ENCODE assay signal across 10 cellular contexts in genomic region chr11:2525166-2525861, GRCh38.
DNase-seq lines count a peak whose midpoint lies in the region; ATAC-seq and TF ChIP-seq lines count a peak whose summit lies in the region.
"Had no signal": no experiment of that assay in that cellular context is flagged by ENCODE, and none has a peak within 500 bp of the region (broad histone marks: within the 10 kb centered on the region; RNA-seq: fewer than 3 reads in every experiment).

No MANE protein-coding gene starts in this region.

- ATAC-seq in omental fat pad (ENCODE audit: low FRiP score) (no peak), HG02763 (IDR thresholded peaks at IDR 0.05; ENCODE audit: unreplicated experiment) (no peak)
- ATAC-seq in effector memory CD8-positive, alpha-beta T cell (replicated peaks) = no peak

- H3K27me3 ChIP-seq in BLaER1 treated with 17β-estradiol and CSF1 and Interleukin-3, amounts not matched to agents 10 nM and 100 nM = no peaks in the 10 kb centered on the region
- H3K27me3 ChIP-seq in dorsolateral prefrontal cortex (peaks cover 0 to 27% (median 0%) of the 10 kb centered on the region in 45 donors), hepatocyte (no peaks in the 10 kb centered on the region)

- H3K9me3 ChIP-seq in BLaER1 treated with 17β-estradiol and CSF1 and Interleukin-3, amounts not matched to agents 10 nM and 100 nM (replicated peaks in 1 of 11) = no peaks in the 10 kb centered on the region
- H3K9me3 ChIP-seq in HEK293 (ENCODE audit: control insufficient read depth, insufficient read depth, low read depth, low read length) (no peaks in the 10 kb centered on the region), hepatocyte (ENCODE audit: low read depth) (no peaks in the 10 kb centered on the region)

- TF ChIP-seq CTCF in HEK293 (tag by site-specific recombination; IDR thresholded peaks at IDR 0.05) (no peak), dorsolateral prefrontal cortex (IDR thresholded peaks at IDR 0.05 in 54 of 56, conservative IDR thresholded peaks at IDR 0.05 in 2 of 56; ENCODE audit: low read depth in 1 of 56, partially characterized antibody in 56 of 56) (no peak), omental fat pad (IDR thresholded peaks at IDR 0.05) (no peak), hepatocyte (IDR thresholded peaks at IDR 0.05; ENCODE audit: poor library complexity) (no peak)

- no peaks in the 10 kb centered on the region for H3K9me3 Mint-ChIP-seq in effector memory CD8-positive, alpha-beta T cell

- no peak overlapping the region for H3K9ac ChIP-seq in BLaER1 treated with 17β-estradiol and CSF1 and Interleukin-3, amounts not matched to agents 10 nM and 100 nM

- H4K20me1 ChIP-seq in BLaER1 treated with 17β-estradiol and CSF1 and Interleukin-3, amounts not matched to agents 10 nM and 100 nM = peaks cover 0 to 75% (median 14%) of the 10 kb centered on the region in 11 experiments; a peak in 15 of 22 replicates
- no peaks in the 10 kb centered on the region for H4K20me1 ChIP-seq in hepatocyte (ENCODE audit: insufficient read depth, poor library complexity, severe bottlenecking)

- no peak overlapping the region for H3K4me3 ChIP-seq in BLaER1 treated with 17β-estradiol and CSF1 and Interleukin-3, amounts not matched to agents 10 nM and 100 nM
- H3K4me3 ChIP-seq in HEK293 (ENCODE audit: low read depth, low read length) (no peak overlapping the region), dorsolateral prefrontal cortex (no peak overlapping the region), hepatocyte (no peak overlapping the region)

- DNase-seq in dorsolateral prefrontal cortex (peak; percentile 0 to 37 (median 21)), omental fat pad (ENCODE audit: low spot score) (peak; percentile 11), hepatocyte (ENCODE audit: low spot score) (no peak), NCI-H2081 treated with DMSO at 0.1 percent for 48 hours (lab: John Stamatoyannopoulos, UW) (no peak)
- DNase-seq in effector memory CD8-positive, alpha-beta T cell = no peak
- DNase-seq: NCI-H2171, retina had no signal

- H3K79me2 ChIP-seq in hepatocyte = no peaks in the 10 kb centered on the region

- H3K4me2 ChIP-seq in BLaER1 treated with 17β-estradiol and CSF1 and Interleukin-3, amounts not matched to agents 10 nM and 100 nM = peak overlapping the region; percentile 85 to 97 (median 91); a peak in 20 of 22 replicates
- H3K4me2 ChIP-seq in hepatocyte = no peak overlapping the region

- H3K4me1 ChIP-seq in BLaER1 treated with 17β-estradiol and CSF1 and Interleukin-3, amounts not matched to agents 10 nM and 100 nM = peaks cover 35 to 65% (median 56%) of the 10 kb centered on the region in 10 experiments
- H3K4me1 ChIP-seq in HEK293 (ENCODE audit: control insufficient read depth, insufficient read depth, low read length) = no peaks in the 10 kb centered on the region
- H3K4me1 ChIP-seq in hepatocyte (ENCODE audit: insufficient read depth) = no peaks in the 10 kb centered on the region

- POLR2A ChIA-PET in HEK293 (lab: Yijun Ruan, JAX) = no interaction called here

- peaks cover 4% of the 10 kb centered on the region for H3K36me3 Mint-ChIP-seq in effector memory CD8-positive, alpha-beta T cell (ENCODE audit: insufficient read depth)

- H3K36me3 ChIP-seq in BLaER1 treated with 17β-estradiol and CSF1 and Interleukin-3, amounts not matched to agents 10 nM and 100 nM = no peaks in the 10 kb centered on the region
- H3K36me3 ChIP-seq in HEK293 (ENCODE audit: control insufficient read depth in 2 of 2, insufficient read depth in 1 of 2, low read length in 2 of 2) (no peaks in the 10 kb centered on the region), hepatocyte (replicated peaks; ENCODE audit: insufficient read depth, low read depth) (no peaks in the 10 kb centered on the region)

- H3K27ac ChIP-seq in BLaER1 treated with 17β-estradiol and CSF1 and Interleukin-3, amounts not matched to agents 10 nM and 100 nM = no peak overlapping the region
- no peak overlapping the region for H3K27ac ChIP-seq in HEK293 (ENCODE audit: extremely low read depth, low read depth, low read length)
- H3K27ac ChIP-seq in dorsolateral prefrontal cortex = no peak overlapping the region
- no peak overlapping the region for H3K27ac ChIP-seq in hepatocyte

- peak overlapping the region in 1 of 2 donors; percentile 70 for H3K27ac Mint-ChIP-seq in effector memory CD8-positive, alpha-beta T cell

- no peaks in the 10 kb centered on the region for H3K9me2 ChIP-seq in hepatocyte (replicated peaks; ENCODE audit: insufficient read depth)

- H3K27me3 Mint-ChIP-seq in effector memory CD8-positive, alpha-beta T cell = peaks cover 19 to 41% of the 10 kb centered on the region in 2 donors

- intact Hi-C loops in dorsolateral prefrontal cortex (cut with DNase I) = loop anchor here in 1 of 2 donors (5.0 kb wide), 1 partner anchor 218 kb away; no protein-coding TSS in a partner anchor

- CTCF ChIA-PET in HEK293 (lab: Yijun Ruan, JAX) = interaction anchor here (0.9 kb wide), 1 partner anchor 369 kb away, joined by 3 read pairs; no protein-coding TSS in a partner anchor

- peak overlapping the region in 1 of 2 donors; percentile 29 for H3K4me3 Mint-ChIP-seq in effector memory CD8-positive, alpha-beta T cell

- WGBS in hepatocyte (ENCODE audit: low lambda C conversion rate, missing lambda C conversion rate) = 80% methylated on average over 17 of the region's 17 CpGs

- peaks cover 0 to 8% of the 10 kb centered on the region in 2 donors for H3K4me1 Mint-ChIP-seq in effector memory CD8-positive, alpha-beta T cell (ENCODE audit: low read depth in 2 of 2)

- H2AFZ ChIP-seq in hepatocyte = no peak overlapping the region

TF ChIP-seq in HEK293, 187 proteins besides CTCF, POLR2A, EP300 and RAD21:
- TF ChIP-seq ZIC2 (tag by site-specific recombination; IDR thresholded peaks at IDR 0.05) (peak; percentile 39; the same call in 1 of the 2 replicates), ZSCAN30 (tag by site-specific recombination; IDR thresholded peaks at IDR 0.05) (no peak)

Comparison
In these comparisons a context has a peak if more than half of its experiments do, and no peak if none do; other contexts are left out.
1. DNase-seq: peak in dorsolateral prefrontal cortex (10 of 10) and omental fat pad (single experiment); none in hepatocyte (single experiment), NCI-H2081 treated with DMSO at 0.1 percent for 48 hours (single experiment) and effector memory CD8-positive, alpha-beta T cell (0 of 3).